21 cellular contexts compared by ENCODE assay signal in genomic region chr11:134292661-134293060, GRCh38. TPM values are rescaled to one million over a fixed set of nuclear protein-coding genes. Genes with fewer than 3 reads are reported as not detected.
"Had no signal": no experiment of that assay in that cellular context is flagged by ENCODE, and none has a peak within 500 bp of the region (broad histone marks: within the 10 kb centered on the region; RNA-seq: fewer than 3 reads in every experiment).

No MANE protein-coding gene starts in this region.

- H3K27me3 ChIP-seq: MG63, SJCRH30 had no signal

- H3K4me1 ChIP-seq: SJCRH30 had no signal

- H3K4me3 ChIP-seq: MG63, SJCRH30 had no signal

- DNase-seq: IMR-90, Karpas-422, KG1, MG63, NCI-H1092, NCI-H1105 treated with DMSO at 0.1 percent for 48 hours, NCI-H1417 treated with DMSO at 0.1 percent for 48 hours, NCI-H146, NCI-H1694 treated with DMSO at 0.1 percent for 48 hours, NCI-H1930, NCI-H2081, NCI-H2107, NCI-H2227 treated with DMSO at 0.1 percent for 48 hours, NCI-H524, NCI-H526 treated with DMSO at 0.1 percent for 48 hours, NCI-H748 treated with DMSO at 0.1 percent for 48 hours, SHP77 treated with DMSO at 0.1 percent for 48 hours, SJCRH30 had no signal

- H3K27ac ChIP-seq: RWPE1, SJCRH30 had no signal

- H3K9me3 ChIP-seq: MG63, SJCRH30 had no signal

- ATAC-seq: HepG2, SK-N-SH treated with all-trans-retinoic acid at 6 μM for 48 hours had no signal

- H3K36me3 ChIP-seq: MG63, SJCRH30 had no signal

RNA-seq across cellular contexts. Expression of gene GLB1L3, which starts 16.5 kb away (rescaled TPM):
- total RNA-seq: HepG2, IMR-90, SJCRH30 had no signal
- polyA plus RNA-seq: HepG2, IMR-90 had no signal

RNA-seq across cellular contexts. Expression of gene GLB1L2, which starts 39.1 kb away (rescaled TPM):
- total RNA-seq: SJCRH30 had no signal
